Comparison of ENCODE assay signal across 19 cellular contexts in genomic region chr10:13048762-13049161, GRCh38. TPM values are rescaled to one million over a fixed set of nuclear protein-coding genes. Genes with fewer than 3 reads are reported as not detected.
A peak's percentile ranks its signal among the peaks of the same experiment; 100 is the strongest.
DNase-seq lines count a peak whose midpoint lies in the region; ATAC-seq and TF ChIP-seq lines count a peak whose summit lies in the region.
"Had no signal": no experiment of that assay in that cellular context is flagged by ENCODE, and none has a peak within 500 bp of the region (broad histone marks: within the 10 kb centered on the region; RNA-seq: fewer than 3 reads in every experiment).

No MANE protein-coding gene starts in this region.

- H3K4me3 ChIP-seq in IMR-90 (ENCODE audit: insufficient read depth, low read depth, low read length) (no peak overlapping the region), mesendoderm (ENCODE audit: low read length) (no peak overlapping the region), vagina (no peak overlapping the region)
- H3K4me3 ChIP-seq: A549, BLaER1, GM23338 had no signal

- H3K9me3 ChIP-seq in IMR-90 (ENCODE audit: control insufficient read depth, insufficient read depth, low read length): no peaks in the 10 kb centered on the region
- H3K9me3 ChIP-seq in vagina: no peaks in the 10 kb centered on the region
- H3K9me3 ChIP-seq: A549, BLaER1 had no signal

- H2BK15ac ChIP-seq in IMR-90 (ENCODE audit: low read depth, low read length) (no peak overlapping the region), mesendoderm (replicated peaks; ENCODE audit: low read depth) (no peak overlapping the region)

- no peak overlapping the region for H3K14ac ChIP-seq in IMR-90 (replicated peaks; ENCODE audit: low read depth, low read length)

- H3K27ac ChIP-seq in IMR-90 (ENCODE audit: insufficient read depth, low read length) (no peak overlapping the region), mesendoderm (ENCODE audit: low read depth, low read length) (no peak overlapping the region), vagina (no peak overlapping the region)
- H3K27ac ChIP-seq: 22Rv1, A549, BLaER1 had no signal

- no peak overlapping the region for H2BK120ac ChIP-seq in IMR-90 (ENCODE audit: low read depth, low read length)
- H2BK120ac ChIP-seq in mesendoderm (ENCODE audit: low read depth, low read length): no peak overlapping the region

- H3K4me1 Mint-ChIP-seq in type B pancreatic cell (ENCODE audit: unreplicated experiment): no peaks in the 10 kb centered on the region
- H3K4me1 Mint-ChIP-seq: CD4-positive, alpha-beta memory T cell had no signal

- H3K36me3 Mint-ChIP-seq in type B pancreatic cell: no peaks in the 10 kb centered on the region
- H3K36me3 Mint-ChIP-seq: CD14-positive monocyte; CD4-positive, alpha-beta memory T cell had no signal

- H3K79me1 ChIP-seq in IMR-90 (ENCODE audit: low read depth in 1 of 2, low read length in 2 of 2) (no peaks in the 10 kb centered on the region), mesendoderm (ENCODE audit: low read length) (no peaks in the 10 kb centered on the region)

- no peak overlapping the region for H2AFZ ChIP-seq in IMR-90 (replicated peaks; ENCODE audit: low read length, poor library complexity)

- no peaks in the 10 kb centered on the region for H3K4me1 ChIP-seq in IMR-90 (ENCODE audit: control insufficient read depth, insufficient read depth, low read length)
- H3K4me1 ChIP-seq in mesendoderm (ENCODE audit: control insufficient read depth, low read depth, low read length): peaks cover 7% of the 10 kb centered on the region
- H3K4me1 ChIP-seq in vagina: no peaks in the 10 kb centered on the region
- H3K4me1 ChIP-seq: A549, BLaER1 had no signal

- H3K27me3 ChIP-seq in IMR-90 (ENCODE audit: control insufficient read depth, insufficient read depth, low read length) (peaks cover 24% of the 10 kb centered on the region), mesendoderm (ENCODE audit: insufficient read depth, low read length, poor library complexity) (no peaks in the 10 kb centered on the region), vagina (no peaks in the 10 kb centered on the region)
- H3K27me3 ChIP-seq: BLaER1 had no signal

- intact Hi-C loops in IMR-90 (cut with micrococcal nuclease) (no loop called here), vagina (cut with DNase I) (no loop called here)

- H3K18ac ChIP-seq in IMR-90 (ENCODE audit: low read depth, low read length) (no peak overlapping the region), mesendoderm (ENCODE audit: low read length) (peak overlapping the region; percentile 39)

- TF ChIP-seq POLR2A in IMR-90 (IDR thresholded peaks at IDR 0.05; ENCODE audit: low read depth, low read length) (no peak), vagina (IDR thresholded peaks at IDR 0.05) (no peak)

- no peak overlapping the region for H4K5ac ChIP-seq in IMR-90 (ENCODE audit: low read depth, low read length)
- no peak overlapping the region for H4K5ac ChIP-seq in mesendoderm (ENCODE audit: low read length)

- H2AK5ac ChIP-seq in IMR-90 (ENCODE audit: low read depth, low read length) (no peak overlapping the region), mesendoderm (ENCODE audit: low read length) (no peak overlapping the region)

- TF ChIP-seq CTCF in IMR-90 (conservative IDR thresholded peaks at IDR 0.05; ENCODE audit: low read depth, low read length) (no peak), vagina (IDR thresholded peaks at IDR 0.05) (no peak), type B pancreatic cell (conservative IDR thresholded peaks at IDR 0.05) (no peak)

- no peak for ATAC-seq in IMR-90 (ENCODE audit: low read depth)
- ATAC-seq: A549, GM23338 had no signal

- no peak overlapping the region for H2AK9ac ChIP-seq in IMR-90 (replicated peaks; ENCODE audit: low read depth, low read length, poor library complexity)

- H2BK5ac ChIP-seq in IMR-90 (ENCODE audit: low read depth, low read length, poor library complexity, severe bottlenecking) (no peak overlapping the region), mesendoderm (ENCODE audit: low read length) (no peak overlapping the region)

- no peaks in the 10 kb centered on the region for H3K9me3 Mint-ChIP-seq in type B pancreatic cell

- in situ Hi-C loops in IMR-90 (cut with MboI; ENCODE audit: low sequenced_read_pairs): no loop called here

- H3K9ac ChIP-seq in IMR-90 (ENCODE audit: low read depth, low read length): no peak overlapping the region
- no peak overlapping the region for H3K9ac ChIP-seq in mesendoderm (ENCODE audit: low read length)
- H3K9ac ChIP-seq: BLaER1 had no signal

- H3K23ac ChIP-seq in IMR-90 (ENCODE audit: low read depth, low read length): no peak overlapping the region
- no peak overlapping the region for H3K23ac ChIP-seq in mesendoderm (ENCODE audit: low read length)

- no peak overlapping the region for H4K8ac ChIP-seq in IMR-90 (ENCODE audit: low read depth in 2 of 2, low read length in 2 of 2)
- H4K8ac ChIP-seq in mesendoderm (ENCODE audit: low read depth, low read length): no peak overlapping the region

- no peak overlapping the region for H3K4me3 Mint-ChIP-seq in type B pancreatic cell
- H3K4me3 Mint-ChIP-seq: CD14-positive monocyte; CD4-positive, alpha-beta memory T cell; GM23338 had no signal

- H3K4me2 ChIP-seq in IMR-90 (ENCODE audit: low read depth, low read length): no peak overlapping the region
- no peak overlapping the region for H3K4me2 ChIP-seq in mesendoderm (ENCODE audit: low read length)
- H3K4me2 ChIP-seq: A549, BLaER1, GM23338 had no signal

- H3K36me3 ChIP-seq in IMR-90 (ENCODE audit: control insufficient read depth, insufficient read depth, low read length): no peaks in the 10 kb centered on the region
- H3K36me3 ChIP-seq in mesendoderm (ENCODE audit: control insufficient read depth, insufficient read depth, low read length): no peaks in the 10 kb centered on the region
- H3K36me3 ChIP-seq in vagina: no peaks in the 10 kb centered on the region
- H3K36me3 ChIP-seq: BLaER1 had no signal

- no peak overlapping the region for H4K91ac ChIP-seq in IMR-90 (ENCODE audit: insufficient read depth, low read depth, low read length)

- DNase-seq in NCI-H82 (lab: John Stamatoyannopoulos, UW) (peak; percentile 55), NCI-H82 treated with DMSO at 0.1 percent for 48 hours (lab: John Stamatoyannopoulos, UW; ENCODE audit: unreplicated experiment) (no peak), IMR-90 (no peak), fibroblast of gingiva (ENCODE audit: low read depth) (peak; percentile 7), mesendoderm (no peak), NCI-H2171 treated with DMSO at 0.1 percent for 48 hours (lab: John Stamatoyannopoulos, UW) (no peak), vagina (ENCODE audit: extremely low spot score in 2 of 2) (no peak), type B pancreatic cell (ENCODE audit: extremely low spot score, unreplicated experiment) (no peak)
- DNase-seq: CD4-positive, alpha-beta memory T cell; DMS153; DMS79; GDM1; HCEC 1CT had no signal

- 0 out of 2 replicates have a peak, but pooled peaks cover 2% of the 10 kb centered on the region for H3K9me1 ChIP-seq in IMR-90 (ENCODE audit: insufficient read depth, low read length)

- no peaks in the 10 kb centered on the region for H3K79me2 ChIP-seq in mesendoderm (ENCODE audit: control insufficient read depth, insufficient read depth, low read length)

- H3K56ac ChIP-seq in IMR-90 (ENCODE audit: extremely low read depth, insufficient read depth, low read length) (no peak overlapping the region), mesendoderm (ENCODE audit: low read length) (no peak overlapping the region)

- POLR2A ChIA-PET in IMR-90 (lab: Charles Lee; ENCODE audit: unreplicated experiment): no interaction called here

- no peak overlapping the region for H3K27ac Mint-ChIP-seq in type B pancreatic cell
- H3K27ac Mint-ChIP-seq: CD4-positive, alpha-beta memory T cell; GM23338 had no signal

- no peak for TF ChIP-seq RAD21 in IMR-90 (IDR thresholded peaks at IDR 0.05; ENCODE audit: low read length)

- WGBS in IMR-90 (ENCODE audit: extremely low coverage in 2 of 2, insufficient read length in 1 of 2), 2 experiments: no CpG with 5 or more reads among the region's 3 CpGs
- WGBS in mesendoderm (ENCODE audit: extremely low coverage, insufficient coverage, low lambda C conversion rate): no CpG with 5 or more reads among the region's 3 CpGs

- no peak overlapping the region for H3K4ac ChIP-seq in IMR-90 (ENCODE audit: low read depth, low read length)
- peak overlapping the region; percentile 16 for H3K4ac ChIP-seq in mesendoderm (ENCODE audit: low read depth, low read length)

- no TSS peak for BruUV-seq in IMR-90 (replicated peaks; lab: Mats Ljungman, UMichigan)

- H4K20me1 ChIP-seq in IMR-90 (ENCODE audit: insufficient read depth, low read length): no peaks in the 10 kb centered on the region
- H4K20me1 ChIP-seq: BLaER1 had no signal

- dilution Hi-C loops in IMR-90 (cut with HindIII; ENCODE audit: low sequenced_read_pairs, unreplicated experiment): no loop called here

- H3K27me3 Mint-ChIP-seq in type B pancreatic cell: peaks cover 11% of the 10 kb centered on the region

- CTCF ChIA-PET in IMR-90 (lab: Yijun Ruan, JAX): no interaction called here

- no peak overlapping the region for H2BK20ac ChIP-seq in IMR-90 (ENCODE audit: low read depth, low read length)

TF ChIP-seq in IMR-90, 13 proteins besides CTCF, POLR2A, EP300 and RAD21 (continues in another document):
- TF ChIP-seq ELK1 (IDR thresholded peaks at IDR 0.05; ENCODE audit: borderline replicate concordance, low read depth, low read length) (no peak), CEBPB (IDR thresholded peaks at IDR 0.05; ENCODE audit: low read depth, low read length) (peak; percentile 18; the same call in 1 of the 2 replicates)

RNA-seq across cellular contexts. Expression of gene CCDC3, which starts 47.2 kb away (rescaled TPM):
- under 0.01 and 0.36 TPM in 2 replicates for total RNA-seq in IMR-90 (2012; rRNA removed)
- 0.24 and 0.29 TPM in 2 replicates for polyA plus RNA-seq in IMR-90 (2012; rRNA removed)
- 0.13 and 0.20 TPM in 2 replicates for polyA plus RNA-seq in IMR-90 (2012; cell fraction: cytosol; rRNA removed)
- polyA plus RNA-seq in IMR-90 (2012; cell fraction: nucleus; rRNA removed; ENCODE audit: low replicate concordance): 0.11 and 0.13 TPM in 2 replicates
- 5.5 TPM for polyA plus RNA-seq in mesendoderm (2013, experiment 1 of 2)
- polyA plus RNA-seq in mesendoderm (2013, experiment 2 of 2): 5.9 TPM
- 12.8 TPM for total RNA-seq in vagina
- total RNA-seq in type B pancreatic cell (ENCODE audit: low replicate concordance): 17.6 and 44.7 TPM in 2 replicates
- total RNA-seq: CD4-positive, alpha-beta memory T cell; HT-29 had no signal
- polyA plus RNA-seq: CD14-positive monocyte; CD4-positive, alpha-beta memory T cell had no signal

RNA-seq across cellular contexts. Expression of gene OPTN, which starts 51.2 kb away (rescaled TPM):
- 34.8 and 56.9 TPM in 2 replicates for total RNA-seq in IMR-90 (2012; rRNA removed)
- 39.1 and 41.4 TPM in 2 replicates for polyA plus RNA-seq in IMR-90 (2012; rRNA removed)
- 10.2 and 14.9 TPM in 2 replicates for polyA plus RNA-seq in IMR-90 (2012; cell fraction: cytosol; rRNA removed)
- polyA plus RNA-seq in IMR-90 (2012; cell fraction: nucleus; rRNA removed; ENCODE audit: low replicate concordance): 7.7 and 46.9 TPM in 2 replicates
- 3.7 TPM for polyA plus RNA-seq in mesendoderm (2013, experiment 1 of 2)
- 3.6 TPM for polyA plus RNA-seq in mesendoderm (2013, experiment 2 of 2)
- 44.7 TPM for total RNA-seq in vagina
- 43.2 and 104 TPM in 2 replicates for total RNA-seq in type B pancreatic cell (ENCODE audit: low replicate concordance)

Comparison
In these comparisons a context has a peak if more than half of its experiments do, and no peak if none do; other contexts are left out.
1. DNase-seq: peak in NCI-H82 (single experiment) and fibroblast of gingiva (single experiment); none in NCI-H82 treated with DMSO at 0.1 percent for 48 hours (single experiment), IMR-90 (single experiment), mesendoderm (single experiment), NCI-H2171 treated with DMSO at 0.1 percent for 48 hours (single experiment), vagina (0 of 2) and type B pancreatic cell (single experiment).
2. RNA of gene CCDC3, which starts 47.2 kb away (total RNA-seq): 17.6 to 44.7 TPM in type B pancreatic cell and 12.8 TPM in vagina (single experiment); under 0.01 to 0.36 TPM in IMR-90; every median in the first group is over 10 times any median in the second.